ENCODE assay signal across 1 cellular context in genomic region chr5:122323132-122323548, GRCh38.
TF ChIP-seq lines count a peak whose summit lies in the region.

No MANE protein-coding gene starts in this region.

TF ChIP-seq in GM23338, 12 proteins besides CTCF, POLR2A, EP300 and RAD21 (continued from another document):
- TF ChIP-seq ZNF462 (CRISPR knock-in tag; IDR thresholded peaks at IDR 0.05) (no peak), ZNF331 (CRISPR knock-in tag; IDR thresholded peaks at IDR 0.05; ENCODE audit: low read depth) (no peak), EZH2phosphoT487 (IDR thresholded peaks at IDR 0.05; ENCODE audit: unreplicated experiment) (no peak), STAT1 (IDR thresholded peaks at IDR 0.05; ENCODE audit: unreplicated experiment) (no peak), NANOG (IDR thresholded peaks at IDR 0.05; ENCODE audit: borderline replicate concordance) (no peak), ETS1 (IDR thresholded peaks at IDR 0.05) (no peak), POLR2AphosphoS5 (IDR thresholded peaks at IDR 0.05; ENCODE audit: low read depth) (no peak)
